In the genomic region with DNA sequence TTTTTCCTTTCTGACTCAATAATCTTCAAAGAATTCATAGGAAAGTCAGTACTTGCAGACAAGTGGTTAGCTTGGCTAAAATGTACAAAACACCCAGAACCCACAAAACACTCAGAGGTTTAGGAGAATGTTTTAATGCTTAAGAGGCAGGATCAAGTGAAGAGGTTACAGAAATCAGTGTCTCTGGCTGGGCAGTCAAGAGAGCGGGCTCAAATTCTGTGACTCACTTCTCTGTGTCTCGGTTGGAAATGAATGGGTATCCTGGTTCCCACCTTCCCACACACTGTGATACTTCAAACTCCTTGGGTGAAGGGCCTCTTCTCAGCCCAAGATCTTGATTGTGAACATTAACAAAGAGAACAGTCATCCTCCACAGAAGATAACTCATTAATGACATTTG, we compare ENCODE assay signal across 1 cellular context.
TF ChIP-seq lines count a peak whose summit lies in the region.

No MANE protein-coding gene starts in this region.

TF ChIP-seq in GM12878, 131 proteins besides CTCF, POLR2A, EP300 and RAD21:
- TF ChIP-seq ZSCAN29 (IDR thresholded peaks at IDR 0.05) (no peak), RCOR1 (conservative IDR thresholded peaks at IDR 0.05; ENCODE audit: low read depth, low read length) (no peak), POLR2AphosphoS2 (IDR thresholded peaks at IDR 0.05; ENCODE audit: low read depth, low read length) (no peak), GABPA (IDR thresholded peaks at IDR 0.05; ENCODE audit: low read depth) (no peak), BACH1 (IDR thresholded peaks at IDR 0.05; ENCODE audit: borderline replicate concordance) (no peak), SIN3A (IDR thresholded peaks at IDR 0.05; ENCODE audit: low read depth, low read length) (no peak), KLF5 (IDR thresholded peaks at IDR 0.05; ENCODE audit: partially characterized antibody) (no peak), STAT3 (IDR thresholded peaks at IDR 0.05; ENCODE audit: low read depth, low read length) (no peak), CREB1 (IDR thresholded peaks at IDR 0.05; ENCODE audit: low read depth) (no peak), SMAD5 (IDR thresholded peaks at IDR 0.05; ENCODE audit: low read depth) (no peak), ZNF24 (IDR thresholded peaks at IDR 0.05) (no peak), MYC (IDR thresholded peaks at IDR 0.05; ENCODE audit: insufficient read depth, insufficient read length, insufficient replicate concordance, low read length, severe bottlenecking) (no peak), NR2C1 (IDR thresholded peaks at IDR 0.05) (no peak), PAX8 (IDR thresholded peaks at IDR 0.05) (no peak)
- TF ChIP-seq, protein P1, sequence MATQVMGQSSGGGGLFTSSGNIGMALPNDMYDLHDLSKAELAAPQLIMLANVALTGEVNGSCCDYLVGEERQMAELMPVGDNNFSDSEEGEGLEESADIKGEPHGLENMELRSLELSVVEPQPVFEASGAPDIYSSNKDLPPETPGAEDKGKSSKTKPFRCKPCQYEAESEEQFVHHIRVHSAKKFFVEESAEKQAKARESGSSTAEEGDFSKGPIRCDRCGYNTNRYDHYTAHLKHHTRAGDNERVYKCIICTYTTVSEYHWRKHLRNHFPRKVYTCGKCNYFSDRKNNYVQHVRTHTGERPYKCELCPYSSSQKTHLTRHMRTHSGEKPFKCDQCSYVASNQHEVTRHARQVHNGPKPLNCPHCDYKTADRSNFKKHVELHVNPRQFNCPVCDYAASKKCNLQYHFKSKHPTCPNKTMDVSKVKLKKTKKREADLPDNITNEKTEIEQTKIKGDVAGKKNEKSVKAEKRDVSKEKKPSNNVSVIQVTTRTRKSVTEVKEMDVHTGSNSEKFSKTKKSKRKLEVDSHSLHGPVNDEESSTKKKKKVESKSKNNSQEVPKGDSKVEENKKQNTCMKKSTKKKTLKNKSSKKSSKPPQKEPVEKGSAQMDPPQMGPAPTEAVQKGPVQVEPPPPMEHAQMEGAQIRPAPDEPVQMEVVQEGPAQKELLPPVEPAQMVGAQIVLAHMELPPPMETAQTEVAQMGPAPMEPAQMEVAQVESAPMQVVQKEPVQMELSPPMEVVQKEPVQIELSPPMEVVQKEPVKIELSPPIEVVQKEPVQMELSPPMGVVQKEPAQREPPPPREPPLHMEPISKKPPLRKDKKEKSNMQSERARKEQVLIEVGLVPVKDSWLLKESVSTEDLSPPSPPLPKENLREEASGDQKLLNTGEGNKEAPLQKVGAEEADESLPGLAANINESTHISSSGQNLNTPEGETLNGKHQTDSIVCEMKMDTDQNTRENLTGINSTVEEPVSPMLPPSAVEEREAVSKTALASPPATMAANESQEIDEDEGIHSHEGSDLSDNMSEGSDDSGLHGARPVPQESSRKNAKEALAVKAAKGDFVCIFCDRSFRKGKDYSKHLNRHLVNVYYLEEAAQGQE (IDR thresholded peaks at IDR 0.05; ENCODE audit: low read depth, low read length): no peak
